Comparison of ENCODE assay signal across 8 cellular contexts in the genomic region with DNA sequence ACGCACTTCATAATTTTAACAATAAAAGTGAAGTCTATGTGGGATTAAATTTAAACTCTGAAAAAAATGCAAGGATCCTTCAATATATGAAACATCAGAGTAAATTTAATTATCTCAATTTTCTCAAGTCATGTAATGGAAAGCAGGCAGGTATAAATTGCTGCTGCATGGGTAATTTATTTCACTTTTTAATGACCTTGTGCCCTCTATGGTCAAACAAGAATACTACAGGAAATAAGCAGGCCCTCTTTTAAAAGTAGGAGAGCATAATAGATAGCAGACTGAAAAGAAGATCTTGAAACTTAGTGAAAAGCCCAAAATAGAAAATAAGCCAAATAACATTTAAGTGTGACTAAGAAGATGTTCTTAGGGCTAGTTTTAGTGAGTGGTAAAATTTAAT. TPM values are rescaled to one million over a fixed set of nuclear protein-coding genes. Genes with fewer than 3 reads are reported as not detected.
A peak's percentile ranks its signal among the peaks of the same experiment; 100 is the strongest.
DNase-seq lines count a peak whose midpoint lies in the region; ATAC-seq and TF ChIP-seq lines count a peak whose summit lies in the region.

No MANE protein-coding gene starts in this region.

- peak; percentile 52 for ATAC-seq in GM21390 (IDR thresholded peaks at IDR 0.05; ENCODE audit: unreplicated experiment)
- peak; percentile 38; the same call in 1 of the 2 replicates for ATAC-seq in PC-3
- ATAC-seq in left colon, result no peak
- no peak for ATAC-seq in GM19467 (IDR thresholded peaks at IDR 0.05; ENCODE audit: unreplicated experiment)

- BruUV-seq in PC-3 (replicated peaks; lab: Mats Ljungman, UMichigan), result no TSS peak

- intact Hi-C loops in PC-3 (cut with micrococcal nuclease) (loop anchor here (1.0 to 10.0 kb wide), 3 partner anchors 94 to 212 kb away; no protein-coding TSS in a partner anchor), left colon (cut with DNase I, micrococcal nuclease) (no loop called here)

- H3K4me1 ChIP-seq in PC-3 (ENCODE audit: insufficient read depth, low read length), result no peaks in the 10 kb centered on the region

- H3K27me3 ChIP-seq in PC-3 (ENCODE audit: low read length), result no peaks in the 10 kb centered on the region
- no peaks in the 10 kb centered on the region for H3K27me3 ChIP-seq in MG63

- POLR2A ChIA-PET in PC-3 (lab: Charles Lee; ENCODE audit: unreplicated experiment), result no interaction called here

- DNase-seq in PC-3, result peak; percentile 29
- peak; percentile 27 for DNase-seq in iPS-NIHi7 (ENCODE audit: extremely low spot score)
- DNase-seq in globus pallidus (ENCODE audit: low spot score), result no peak
- DNase-seq in MG63, result no peak
- no peak for DNase-seq in left colon

- CTCF ChIA-PET in PC-3 (lab: Charles Lee), result no interaction called here

- no peaks in the 10 kb centered on the region for H3F3A ChIP-seq in PC-3 (ENCODE audit: low read length, unreplicated experiment)

- no peak overlapping the region for H3K9ac ChIP-seq in PC-3 (ENCODE audit: low read length)

- H3K9me2 ChIP-seq in PC-3 (replicated peaks; ENCODE audit: low read length), result no peaks in the 10 kb centered on the region

- H3K4me2 ChIP-seq in PC-3 (ENCODE audit: low read length), result no peak overlapping the region

- TF ChIP-seq CTCF in C4-2B (conservative IDR thresholded peaks at IDR 0.05), result peak; percentile 81
- peak; percentile 63 for TF ChIP-seq CTCF in PC-3 (conservative IDR thresholded peaks at IDR 0.05; ENCODE audit: low read depth, low read length)

- no peaks in the 10 kb centered on the region for H3K79me2 ChIP-seq in PC-3 (ENCODE audit: low read length)

- H3K4me3 ChIP-seq in PC-3 (ENCODE audit: low read length), result no peak overlapping the region
- H3K4me3 ChIP-seq in MG63, result no peak overlapping the region

- H3K36me3 ChIP-seq in PC-3 (ENCODE audit: low read depth, low read length) (no peaks in the 10 kb centered on the region), MG63 (no peaks in the 10 kb centered on the region)

- H3K27ac ChIP-seq in C4-2B, result no peak overlapping the region
- no peak overlapping the region for H3K27ac ChIP-seq in PC-3 (ENCODE audit: low read length)

- H3K9me3 ChIP-seq in PC-3 (ENCODE audit: low read length) (no peaks in the 10 kb centered on the region), MG63 (no peaks in the 10 kb centered on the region)

- no peak overlapping the region for H2AFZ ChIP-seq in PC-3 (ENCODE audit: low read length)

- H4K20me1 ChIP-seq in PC-3 (ENCODE audit: low read length), result no peaks in the 10 kb centered on the region

RNA-seq across cellular contexts. Expression of gene BCAS2, which starts 22.9 kb away (rescaled TPM):
- 57.7 and 70.1 TPM in 2 replicates for total RNA-seq in PC-3 (2014; rRNA removed)
- 26.5 and 44.2 TPM in 2 replicates for total RNA-seq in MG63 (2014; rRNA removed; shearing (Covaris generic); ENCODE audit: low replicate concordance)
- 10 to 100 TPM; 27.2 to 31.2 TPM for total RNA-seq in left colon

RNA-seq across cellular contexts. Expression of gene TRIM33, which starts 47.5 kb away (rescaled TPM):
- total RNA-seq in PC-3 (2014; rRNA removed) (28.8 and 36.7 TPM in 2 replicates), left colon (10 to 100 TPM; 28.6 to 31.0 TPM)
- 16.9 and 43.4 TPM in 2 replicates for total RNA-seq in MG63 (2014; rRNA removed; shearing (Covaris generic); ENCODE audit: low replicate concordance)

Comparison
In these comparisons a context has a peak if more than half of its experiments do, and no peak if none do; other contexts are left out.
1. ATAC-seq: peak in GM21390 (single experiment) and PC-3 (single experiment); none in left colon (single experiment) and GM19467 (single experiment).
2. DNase-seq: peak in PC-3 (single experiment) and iPS-NIHi7 (single experiment); none in globus pallidus (single experiment), MG63 (single experiment) and left colon (0 of 2).